In the genomic region with DNA sequence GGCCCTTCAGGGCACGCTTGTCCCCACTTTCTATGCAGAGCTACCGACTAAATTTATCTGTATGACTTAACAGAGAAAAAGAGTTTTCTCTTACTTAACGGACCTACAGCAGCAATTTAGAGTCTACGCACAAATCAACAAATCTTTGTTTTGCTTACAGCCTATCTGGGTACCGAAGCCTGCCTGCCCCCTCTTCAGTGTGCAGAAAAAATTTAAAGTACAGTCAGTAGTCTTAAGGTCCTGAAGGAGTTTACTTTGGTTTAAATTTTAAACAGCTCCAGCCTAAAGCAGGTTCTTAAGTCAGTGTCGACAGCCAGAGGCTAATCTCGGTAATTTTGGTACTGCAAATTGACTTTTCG, we compare ENCODE assay signal across 8 cellular contexts. TPM values are rescaled to one million over a fixed set of nuclear protein-coding genes. Genes with fewer than 3 reads are reported as not detected.
DNase-seq lines count a peak whose midpoint lies in the region; ATAC-seq and TF ChIP-seq lines count a peak whose summit lies in the region.

No MANE protein-coding gene starts in this region.

- H3K4me1 Mint-ChIP-seq in activated naive CD4-positive, alpha-beta T cell treated with anti-CD3 and anti-CD28 coated beads for 36 hours (ENCODE audit: low read depth): peaks cover 47% of the 10 kb centered on the region
- peaks cover 44% of the 10 kb centered on the region for H3K4me1 Mint-ChIP-seq in type B pancreatic cell (ENCODE audit: unreplicated experiment)

- TF ChIP-seq CTCF in astrocyte of the cerebellum (IDR thresholded peaks at IDR 0.05; ENCODE audit: low read depth, low read length, missing control alignments) (no peak), right lobe of liver (IDR thresholded peaks at IDR 0.05) (no peak), type B pancreatic cell (conservative IDR thresholded peaks at IDR 0.05) (no peak)

- CTCF ChIA-PET in activated naive CD4-positive, alpha-beta T cell treated with anti-CD3 and anti-CD28 coated beads for 36 hours (lab: Charles Lee): interaction anchor here (0.6 to 3.5 kb wide), 9 partner anchors 11 to 394 kb away, joined by 3 to 17 read pairs (median 3); no protein-coding TSS in a partner anchor

- no peaks in the 10 kb centered on the region for H3K36me3 ChIP-seq in right lobe of liver

- H3K36me3 Mint-ChIP-seq in activated naive CD4-positive, alpha-beta T cell treated with anti-CD3 and anti-CD28 coated beads for 36 hours (ENCODE audit: low read depth): peaks cover 27% of the 10 kb centered on the region
- H3K36me3 Mint-ChIP-seq in type B pancreatic cell: peaks cover 17% of the 10 kb centered on the region

- in situ Hi-C loops in astrocyte of the cerebellum (cut with HindIII; ENCODE audit: low sequenced_read_pairs): no loop called here

- DNase-seq in activated naive CD4-positive, alpha-beta T cell treated with anti-CD3 and anti-CD28 coated beads for 36 hours: no peak
- DNase-seq in activated naive CD4-positive, alpha-beta T cell treated with anti-CD3 and anti-CD28 coated beads, Interleukin-2, amount 50 U/mL, for 16 hours: no peak
- DNase-seq in astrocyte of the cerebellum (ENCODE audit: low read depth) (no peak), right lobe of liver (no peak), type B pancreatic cell (ENCODE audit: extremely low spot score, unreplicated experiment) (no peak), NCI-H1417 treated with DMSO at 0.1 percent for 48 hours (lab: John Stamatoyannopoulos, UW) (no peak), posterior cingulate gyrus (no peak)

- no peaks in the 10 kb centered on the region for H3K27me3 ChIP-seq in right lobe of liver

- TF ChIP-seq POLR2A in right lobe of liver (IDR thresholded peaks at IDR 0.05): no peak

- H3K9me3 ChIP-seq in right lobe of liver: no peaks in the 10 kb centered on the region

- WGBS in right lobe of liver (ENCODE audit: insufficient coverage, low coverage, low lambda C conversion rate, missing lambda C conversion rate): 0% methylated on average over 8 of the region's 8 CpGs

- ATAC-seq in right lobe of liver (no peak), GM21423 (IDR thresholded peaks at IDR 0.05; ENCODE audit: unreplicated experiment) (no peak)

- H3K4me3 ChIP-seq in astrocyte of the cerebellum (ENCODE audit: low read depth, low read length) (peak overlapping the region; percentile 65), right lobe of liver (peak overlapping the region; percentile 87 to 95 (median 89))

- peaks cover 0 to 23% (median 5%) of the 10 kb centered on the region in 4 donors for H3K4me1 ChIP-seq in right lobe of liver

- intact Hi-C loops in activated naive CD4-positive, alpha-beta T cell treated with anti-CD3 and anti-CD28 coated beads for 36 hours (cut with micrococcal nuclease): loop anchor here (1.0 to 5.0 kb wide), 8 partner anchors 12 to 608 kb away; a partner anchor contains a TSS
- intact Hi-C loops in right lobe of liver (cut with DNase I) (no loop called here), posterior cingulate gyrus (cut with DNase I) (no loop called here)

- H3K9me3 Mint-ChIP-seq in activated naive CD4-positive, alpha-beta T cell treated with anti-CD3 and anti-CD28 coated beads for 36 hours: no peaks in the 10 kb centered on the region
- no peaks in the 10 kb centered on the region for H3K9me3 Mint-ChIP-seq in type B pancreatic cell

- peaks cover 3% of the 10 kb centered on the region for H3K27me3 Mint-ChIP-seq in activated naive CD4-positive, alpha-beta T cell treated with anti-CD3 and anti-CD28 coated beads for 36 hours (ENCODE audit: low read depth)
- H3K27me3 Mint-ChIP-seq in type B pancreatic cell: peaks cover 8% of the 10 kb centered on the region

- peak overlapping the region; percentile 71 to 87 (median 81) for H3K27ac ChIP-seq in right lobe of liver

- H3K27ac Mint-ChIP-seq in activated naive CD4-positive, alpha-beta T cell treated with anti-CD3 and anti-CD28 coated beads for 36 hours: peak overlapping the region; percentile 90
- peak overlapping the region; percentile 100 for H3K27ac Mint-ChIP-seq in type B pancreatic cell

- peak overlapping the region; percentile 83 for H3K4me3 Mint-ChIP-seq in activated naive CD4-positive, alpha-beta T cell treated with anti-CD3 and anti-CD28 coated beads for 36 hours
- peak overlapping the region; percentile 89 for H3K4me3 Mint-ChIP-seq in type B pancreatic cell

RNA-seq across cellular contexts. Expression of a gene that starts 0.6 kb away (rescaled TPM):
- 10 to 100 TPM; 44.9 to 51.0 TPM for total RNA-seq in activated naive CD4-positive, alpha-beta T cell treated with anti-CD3 and anti-CD28 coated beads for 36 hours
- total RNA-seq in right lobe of liver (10 to 100 TPM; 16.8 to 23.9 (median 21.5) TPM), type B pancreatic cell (ENCODE audit: low replicate concordance) (37.5 and 51.6 TPM in 2 replicates)
